14 cellular contexts compared by ENCODE assay signal in the genomic region with DNA sequence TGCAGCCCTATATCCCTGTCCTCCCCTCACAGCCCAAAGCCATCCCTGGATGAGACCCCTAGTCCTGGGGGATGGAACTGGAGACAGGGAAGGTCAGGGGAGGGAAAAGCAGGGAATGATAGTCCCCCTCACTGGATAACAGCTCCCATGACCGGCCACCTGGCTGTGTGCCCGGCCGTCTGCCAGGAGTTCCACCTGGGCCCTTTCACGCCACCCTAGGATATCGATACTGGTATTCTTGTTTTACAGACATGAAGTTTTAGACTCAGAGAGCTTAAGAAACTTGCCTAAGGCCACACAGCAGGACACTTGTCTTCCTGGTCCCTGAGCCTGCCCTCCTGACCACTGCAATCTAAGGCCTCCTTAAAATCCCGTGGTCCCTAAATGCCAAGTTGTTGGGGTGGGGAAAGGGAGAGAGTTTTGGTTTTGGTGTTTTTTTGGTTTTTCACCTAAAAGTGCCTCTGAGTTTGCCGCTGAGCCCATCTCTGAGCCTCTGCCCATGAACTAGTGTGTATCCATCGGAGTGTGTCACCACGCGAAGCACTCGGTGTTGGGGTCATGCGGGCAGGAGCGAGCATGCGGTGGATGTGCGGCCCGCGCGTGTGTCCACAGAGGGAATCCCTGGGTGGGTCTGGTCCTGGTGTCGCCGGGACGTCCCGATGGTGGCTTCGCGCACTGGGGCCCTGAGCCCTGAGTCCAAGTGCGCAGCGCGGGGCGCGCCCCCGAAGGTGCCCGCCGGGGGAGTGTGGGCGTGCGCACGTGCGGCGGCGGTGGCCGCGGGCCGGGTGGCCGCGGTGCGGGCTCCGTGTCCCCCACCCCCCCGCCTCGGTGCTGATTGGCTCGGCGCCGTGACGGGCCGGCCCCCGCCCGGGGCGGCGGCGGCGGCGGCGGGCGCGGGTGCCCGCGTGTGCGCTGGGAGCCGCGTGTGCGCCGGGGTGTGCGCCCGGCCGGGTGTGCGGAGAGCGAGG. TPM values are rescaled to one million over a fixed set of nuclear protein-coding genes. Genes with fewer than 3 reads are reported as not detected.
DNase-seq lines count a peak whose midpoint lies in the region; ATAC-seq, FAIRE-seq and TF ChIP-seq lines count a peak whose summit lies in the region.
"Had no signal": no experiment of that assay in that cellular context is flagged by ENCODE, and none has a peak within 500 bp of the region (broad histone marks: within the 10 kb centered on the region; RNA-seq: fewer than 3 reads in every experiment).

A gene (plus strand): TSS at position 906 of the 968 bp plus-strand sequence. CDS start 147 bp downstream, outside the sequence.

- TF ChIP-seq CTCF in endothelial cell of umbilical vein (IDR thresholded peaks at IDR 0.05; ENCODE audit: extremely low read depth in 1 of 2, insufficient read depth in 1 of 2, low read depth in 1 of 2, low read length in 2 of 2) (no peak), pancreas (IDR thresholded peaks at IDR 0.05) (no peak)

- DNase-seq in NCI-H748 (lab: John Stamatoyannopoulos, UW; ENCODE audit: unreplicated experiment), result peak; percentile 39
- DNase-seq in NCI-H748 treated with DMSO at 0.1 percent for 48 hours (lab: John Stamatoyannopoulos, UW), result no peak
- DNase-seq in NCI-H1092 (lab: John Stamatoyannopoulos, UW), result peak; percentile 24
- DNase-seq in endothelial cell of umbilical vein (ENCODE audit: low read depth, low spot score), result no peak
- peak; percentile 61 to 87 (median 76) for DNase-seq in pancreas
- DNase-seq in midbrain (lab: John Stamatoyannopoulos, UW), result no peak
- DNase-seq in stimulated activated CD4-positive, alpha-beta T cell treated with anti-CD3 and anti-CD28 coated beads, Interleukin-4, amount 100 ng/mL, for 24 hours, result no peak
- DNase-seq: GF-D8, PC-9, T1000, thyroid gland had no signal

- intact Hi-C loops in endothelial cell of umbilical vein (cut with micrococcal nuclease), result loop anchor here (10.0 kb wide), 1 partner anchor 138 kb away; no protein-coding TSS in a partner anchor
- intact Hi-C loops in pancreas (cut with DNase I), result no loop called here

- H3K9me3 ChIP-seq in endothelial cell of umbilical vein (replicated peaks; ENCODE audit: control insufficient read depth, insufficient read depth, low read length) (no peaks in the 10 kb centered on the region), pancreas (no peaks in the 10 kb centered on the region)
- H3K9me3 ChIP-seq: ascending aorta, thyroid gland had no signal

- H3K9me1 ChIP-seq in endothelial cell of umbilical vein (replicated peaks; ENCODE audit: control insufficient read depth, extremely low read depth, insufficient read depth, low read length), result no peaks in the 10 kb centered on the region

- no peaks in the 10 kb centered on the region for H3K4me1 ChIP-seq in endothelial cell of umbilical vein (ENCODE audit: control insufficient read depth, extremely low read depth, insufficient read depth, low read length)
- no peaks in the 10 kb centered on the region for H3K4me1 ChIP-seq in pancreas
- H3K4me1 ChIP-seq: ascending aorta, thyroid gland had no signal

- no peaks in the 10 kb centered on the region for H3K79me2 ChIP-seq in endothelial cell of umbilical vein (ENCODE audit: control insufficient read depth, insufficient read depth, low read length)

- H3K4me3 ChIP-seq in endothelial cell of umbilical vein (replicated peaks in 1 of 3; ENCODE audit: insufficient read depth in 1 of 3, low read depth in 1 of 3, low read length in 3 of 3) (no peak within 1 kb of the TSS), pancreas (peak within 1 kb of the TSS in 2 of 4 donors; percentile 30 to 33)
- H3K4me3 ChIP-seq: PC-9, thyroid gland had no signal

- H4K20me1 ChIP-seq in endothelial cell of umbilical vein (replicated peaks; ENCODE audit: control insufficient read depth, extremely low read depth, insufficient read depth, low read length), result no peaks in the 10 kb centered on the region

- dilution Hi-C loops in endothelial cell of umbilical vein (cut with MboI; ENCODE audit: extremely low pct_ligation_motif_present, low sequenced_read_pairs), result no loop called here

- H3K27me3 ChIP-seq in endothelial cell of umbilical vein (ENCODE audit: control insufficient read depth in 2 of 2, insufficient read depth in 2 of 2, low read length in 2 of 2), result peaks cover 35 to 51% of the 10 kb centered on the region in 2 experiments
- no peaks in the 10 kb centered on the region for H3K27me3 ChIP-seq in pancreas
- H3K27me3 ChIP-seq: ascending aorta had no signal

- H3K4me2 ChIP-seq in endothelial cell of umbilical vein (ENCODE audit: insufficient read depth, low read length), result no peak within 1 kb of the TSS
- H3K4me2 ChIP-seq: PC-9 had no signal

- H3K9ac ChIP-seq in endothelial cell of umbilical vein (replicated peaks; ENCODE audit: extremely low read depth, insufficient read depth, low read length), result no peak within 1 kb of the TSS

- FAIRE-seq in endothelial cell of umbilical vein (lab: Jason Lieb, UNC), result no peak
- no peak for FAIRE-seq in pancreas (lab: Jason Lieb, UNC)

- CTCF ChIA-PET in endothelial cell of umbilical vein (lab: Charles Lee), result no interaction called here

- WGBS in pancreas, 2 donors, result 4 to 9% methylated on average over 27 to 74 of the region's 74 CpGs

- no peak within 1 kb of the TSS for H2AFZ ChIP-seq in endothelial cell of umbilical vein (ENCODE audit: low read depth, low read length)
- H2AFZ ChIP-seq: PC-9 had no signal

- no peak for TF ChIP-seq POLR2A in endothelial cell of umbilical vein (IDR thresholded peaks at IDR 0.05; ENCODE audit: low read depth, low read length)

- POLR2A ChIA-PET in endothelial cell of umbilical vein (lab: Charles Lee), result no interaction called here

- H3K36me3 ChIP-seq in endothelial cell of umbilical vein (ENCODE audit: control insufficient read depth in 2 of 2, extremely low read depth in 1 of 2, insufficient read depth in 2 of 2, low read length in 2 of 2), result no peaks in the 10 kb centered on the region
- no peaks in the 10 kb centered on the region for H3K36me3 ChIP-seq in pancreas
- H3K36me3 ChIP-seq: ascending aorta, thyroid gland had no signal

- ATAC-seq in pancreas (peak; percentile 65 to 86 (median 74)), GM18519 (IDR thresholded peaks at IDR 0.05; ENCODE audit: low FRiP score, unreplicated experiment) (no peak)
- ATAC-seq: sciatic nerve had no signal

- H3K27ac ChIP-seq in endothelial cell of umbilical vein (ENCODE audit: insufficient read depth, low read depth, low read length), result no peak within 1 kb of the TSS
- H3K27ac ChIP-seq in pancreas, result no peak within 1 kb of the TSS
- H3K27ac ChIP-seq: ascending aorta, PC-9, thyroid gland had no signal

- BruUV-seq in endothelial cell of umbilical vein (replicated peaks; lab: Mats Ljungman, UMichigan), result no TSS peak

TF ChIP-seq in endothelial cell of umbilical vein, 7 proteins besides CTCF, POLR2A, EP300 and RAD21:
- peak; percentile 87 for TF ChIP-seq EZH2 (IDR thresholded peaks at IDR 0.05; ENCODE audit: borderline replicate concordance, low read depth, low read length, severe bottlenecking)
- TF ChIP-seq POLR2AphosphoS5 (IDR thresholded peaks at IDR 0.05; ENCODE audit: insufficient read depth, low read depth, low read length), result no peak
- no peak for TF ChIP-seq MYC (IDR thresholded peaks at IDR 0.05; ENCODE audit: low read depth, low read length)
- TF ChIP-seq, protein P1, sequence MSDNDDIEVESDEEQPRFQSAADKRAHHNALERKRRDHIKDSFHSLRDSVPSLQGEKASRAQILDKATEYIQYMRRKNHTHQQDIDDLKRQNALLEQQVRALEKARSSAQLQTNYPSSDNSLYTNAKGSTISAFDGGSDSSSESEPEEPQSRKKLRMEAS (IDR thresholded peaks at IDR 0.05; ENCODE audit: insufficient read depth, insufficient read length), result no peak
- no peak for TF ChIP-seq FOS (IDR thresholded peaks at IDR 0.05; ENCODE audit: borderline replicate concordance, insufficient read depth, low read length)

RNA-seq across cellular contexts. Expression of the gene that starts here (rescaled TPM):
- total RNA-seq in endothelial cell of umbilical vein (not detected in 2 replicates), pancreas (1 to 10 TPM in 3 of 6 donors, under 1 TPM in 3; 0.57 to 2.4 (median 0.86) TPM)
- polyA plus RNA-seq in endothelial cell of umbilical vein (not detected in 2 replicates), pancreas (1 to 10 TPM; 2.7 to 8.1 TPM)
- not detected in 2 replicates for polyA plus RNA-seq in endothelial cell of umbilical vein (2011; cell fraction: cytosol; rRNA removed)
- not detected in 2 replicates for polyA plus RNA-seq in endothelial cell of umbilical vein (2011; cell fraction: nucleus; rRNA removed)
- not detected in 2 replicates for polyA plus RNA-seq in endothelial cell of umbilical vein (2012)
- not detected in 2 replicates for polyA minus RNA-seq in endothelial cell of umbilical vein
- not detected for polyA minus RNA-seq in endothelial cell of umbilical vein (2011; cell fraction: cytosol; rRNA and poly(A)+ RNA removed)
- not detected in 2 replicates for polyA minus RNA-seq in endothelial cell of umbilical vein (2011; cell fraction: nucleus; rRNA and poly(A)+ RNA removed)
- total RNA-seq: ascending aorta, PC-9, sciatic nerve, thyroid gland had no signal

Comparison
In these comparisons a context has a peak if more than half of its experiments do, and no peak if none do; other contexts are left out.
1. DNase-seq: peak in NCI-H748 (single experiment), NCI-H1092 (single experiment) and pancreas (6 of 6); none in NCI-H748 treated with DMSO at 0.1 percent for 48 hours (single experiment), endothelial cell of umbilical vein (single experiment), midbrain (single experiment) and stimulated activated CD4-positive, alpha-beta T cell treated with anti-CD3 and anti-CD28 coated beads, Interleukin-4, amount 100 ng/mL, for 24 hours (single experiment).